In the genomic region with DNA sequence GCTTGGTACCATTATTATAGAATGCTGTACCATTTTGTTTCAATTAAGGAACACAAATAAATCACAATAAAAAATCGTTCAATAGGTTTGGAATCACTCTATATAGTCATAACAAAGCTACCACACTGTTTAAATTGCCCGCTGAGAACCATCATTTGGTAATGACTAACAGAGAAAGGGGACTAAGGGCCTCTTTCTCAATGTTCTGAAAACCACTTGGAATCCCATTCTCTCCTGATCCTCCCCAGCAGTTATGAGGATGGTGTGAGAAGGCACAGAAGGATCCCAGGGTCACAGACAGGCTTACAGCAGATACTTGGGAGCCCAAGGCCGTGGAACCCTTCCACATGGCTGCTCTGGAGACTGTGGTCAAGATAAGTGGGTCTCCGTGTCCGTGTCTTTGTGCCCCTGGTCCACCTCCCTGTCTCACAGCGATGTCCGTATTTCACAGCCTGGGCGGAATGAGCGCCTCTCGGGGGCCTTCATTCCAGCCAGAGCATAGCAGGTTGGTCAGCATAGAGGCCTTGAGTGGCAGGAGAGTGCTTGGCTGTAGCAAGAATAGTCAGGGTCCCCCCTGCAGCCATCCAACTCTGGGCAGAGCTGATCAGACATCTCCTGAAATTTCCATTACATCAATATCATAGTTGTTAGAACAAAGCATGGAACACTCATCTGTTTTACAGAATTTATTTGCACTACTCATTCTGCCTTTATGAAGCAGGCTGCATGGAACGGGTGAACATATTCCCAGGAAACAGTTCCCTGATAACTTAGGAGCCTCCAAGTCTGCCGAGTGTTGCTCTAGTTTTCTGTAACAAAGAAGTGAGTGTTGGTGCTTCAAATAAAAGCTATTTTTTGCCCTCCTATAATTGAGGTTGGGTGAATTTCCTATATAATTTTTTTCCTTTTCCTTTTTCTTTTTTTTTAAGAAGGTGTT, we compare ENCODE assay signal across 25 cellular contexts.
DNase-seq lines count a peak whose midpoint lies in the region; ATAC-seq and TF ChIP-seq lines count a peak whose summit lies in the region.
"Had no signal": no experiment of that assay in that cellular context is flagged by ENCODE, and none has a peak within 500 bp of the region (broad histone marks: within the 10 kb centered on the region; RNA-seq: fewer than 3 reads in every experiment).

No MANE protein-coding gene starts in this region.

- peaks cover 19% of the 10 kb centered on the region for H3F3A ChIP-seq in smooth muscle cell (ENCODE audit: low read depth)

- DNase-seq in EH (ENCODE audit: low read depth) = peak; percentile 32
- peak; percentile 66 for DNase-seq in esophagus muscularis mucosa (ENCODE audit: extremely low spot score)
- DNase-seq in left lobe of liver (ENCODE audit: low spot score) = no peak
- DNase-seq in smooth muscle cell (lab: John Stamatoyannopoulos, UW; ENCODE audit: unreplicated experiment) = no peak
- no peak for DNase-seq in CD14-positive monocyte (ENCODE audit: low spot score)
- no peak for DNase-seq in WERI-Rb-1
- DNase-seq: activated CD4-positive, alpha-beta memory T cell treated with anti-CD3 and anti-CD28 coated beads for 36 hours; activated CD4-positive, CD25-positive, alpha-beta regulatory T cell treated with anti-CD3 and anti-CD28 coated beads, Interleukin-2, amount 50 U/mL, for 72 hours; activated CD8-positive, alpha-beta memory T cell treated with anti-CD3 and anti-CD28 coated beads, Interleukin-2, amount 50 U/mL, for 4 hours; Calu3; DMS79 treated with DMSO at 0.1 percent for 48 hours; kidney; NCI-H1694; SK-N-SH; T-helper 17 cell; transverse colon had no signal

- no peaks in the 10 kb centered on the region for H3K79me2 ChIP-seq in smooth muscle cell (ENCODE audit: low read depth)

- no peak overlapping the region for H3K9ac ChIP-seq in smooth muscle cell (ENCODE audit: low read depth)
- H3K9ac ChIP-seq: SK-N-SH had no signal

- peaks cover 0 to 3% (median 0%) of the 10 kb centered on the region in 7 donors for H3K9me3 Mint-ChIP-seq in CD14-positive monocyte
- H3K9me3 Mint-ChIP-seq: activated naive CD4-positive, alpha-beta T cell treated with anti-CD3 and anti-CD28 coated beads, Interleukin-2, amount 50 U/mL, for 24 hours; activated T-helper 1 cell treated with anti-CD3 and anti-CD28 coated beads, Interleukin-12 subunit alpha, Interleukin-12 subunit beta, Interleukin-2, Interleukin-4 antibody, amounts not matched to agents 30 ng/mL and 10 ng/mL and 1 ng/mL, durations not matched to agents 14 hours and 24 hours and 36 hours; HFFc6; stimulated activated naive CD8-positive, alpha-beta T cell treated with anti-CD3 and anti-CD28 coated beads, Interleukin-15, Interleukin-2, amounts not matched to agents 100 ng/mL and 50 ng/mL, for 24 hours had no signal

- H3K27me3 ChIP-seq in esophagus muscularis mucosa (no peaks in the 10 kb centered on the region), smooth muscle cell (ENCODE audit: low read depth) (no peaks in the 10 kb centered on the region), WERI-Rb-1 (ENCODE audit: insufficient read depth, low read depth, severe bottlenecking) (peaks cover 36% of the 10 kb centered on the region)
- H3K27me3 ChIP-seq: neutrophil, transverse colon had no signal

- peak; percentile 13 for ATAC-seq in left lobe of liver
- ATAC-seq in GM18498 (IDR thresholded peaks at IDR 0.05; ENCODE audit: unreplicated experiment) = no peak
- ATAC-seq: T-helper 17 cell had no signal

- peak overlapping the region; percentile 38 for H3K4me2 ChIP-seq in smooth muscle cell
- H3K4me2 ChIP-seq: SK-N-SH had no signal

- no peaks in the 10 kb centered on the region for H3K9me3 ChIP-seq in esophagus muscularis mucosa
- H3K9me3 ChIP-seq in smooth muscle cell (replicated peaks; ENCODE audit: low read depth) = no peaks in the 10 kb centered on the region
- peaks cover 2% of the 10 kb centered on the region for H3K9me3 ChIP-seq in WERI-Rb-1 (ENCODE audit: severe bottlenecking)
- H3K9me3 ChIP-seq: neutrophil, SK-N-SH, transverse colon had no signal

- H3K36me3 Mint-ChIP-seq in CD14-positive monocyte = no peaks in the 10 kb centered on the region
- H3K36me3 Mint-ChIP-seq: activated CD4-positive, alpha-beta memory T cell treated with anti-CD3 and anti-CD28 coated beads for 36 hours; activated naive CD4-positive, alpha-beta T cell treated with anti-CD3 and anti-CD28 coated beads, Interleukin-2, amount 50 U/mL, for 24 hours had no signal

- TF ChIP-seq CTCF in esophagus muscularis mucosa (IDR thresholded peaks at IDR 0.05) (no peak), smooth muscle cell (IDR thresholded peaks at IDR 0.05; ENCODE audit: borderline replicate concordance, insufficient read depth, poor library complexity, severe bottlenecking) (no peak), CD14-positive monocyte (IDR thresholded peaks at IDR 0.05) (no peak), WERI-Rb-1 (IDR thresholded peaks at IDR 0.05; ENCODE audit: low read depth, low read length) (no peak)

- peaks cover 0 to 2% (median 0%) of the 10 kb centered on the region in 3 donors for H3K27me3 Mint-ChIP-seq in CD14-positive monocyte (ENCODE audit: low read depth in 3 of 3)
- H3K27me3 Mint-ChIP-seq: activated CD4-positive, alpha-beta memory T cell treated with anti-CD3 and anti-CD28 coated beads for 36 hours; activated naive CD4-positive, alpha-beta T cell treated with anti-CD3 and anti-CD28 coated beads, Interleukin-2, amount 50 U/mL, for 24 hours; central memory CD8-positive, alpha-beta T cell; progenitor cell of endocrine pancreas; stimulated activated naive CD8-positive, alpha-beta T cell treated with anti-CD3 and anti-CD28 coated beads, Interleukin-15, Interleukin-2, amounts not matched to agents 100 ng/mL and 50 ng/mL, for 24 hours; T-helper 17 cell had no signal

- H3K4me1 Mint-ChIP-seq in CD14-positive monocyte = no peaks in the 10 kb centered on the region
- H3K4me1 Mint-ChIP-seq: activated naive CD4-positive, alpha-beta T cell treated with anti-CD3 and anti-CD28 coated beads, Interleukin-2, amount 50 U/mL, for 24 hours; central memory CD8-positive, alpha-beta T cell; T-helper 17 cell had no signal

- H3K36me3 ChIP-seq in esophagus muscularis mucosa = no peaks in the 10 kb centered on the region
- H3K36me3 ChIP-seq in smooth muscle cell (ENCODE audit: low read depth) = no peaks in the 10 kb centered on the region
- no peaks in the 10 kb centered on the region for H3K36me3 ChIP-seq in WERI-Rb-1
- H3K36me3 ChIP-seq: neutrophil, transverse colon had no signal

- WGBS in esophagus muscularis mucosa = 90% methylated on average over 11 of the region's 12 CpGs
- WGBS in smooth muscle cell (ENCODE audit: low lambda C conversion rate) = 45% methylated on average over 12 of the region's 12 CpGs

- H3K4me3 ChIP-seq in esophagus muscularis mucosa (no peak overlapping the region), smooth muscle cell (no peak overlapping the region), WERI-Rb-1 (ENCODE audit: low read depth, low read length) (no peak overlapping the region)
- H3K4me3 ChIP-seq: skin epidermis, transverse colon had no signal

- no peak for TF ChIP-seq EP300 in esophagus muscularis mucosa (IDR thresholded peaks at IDR 0.05)

- H4K20me1 ChIP-seq in smooth muscle cell (ENCODE audit: low read depth) = no peaks in the 10 kb centered on the region

- intact Hi-C loops in esophagus muscularis mucosa (cut with DNase I) = no loop called here
- intact Hi-C loops in CD14-positive monocyte (cut with micrococcal nuclease) = no loop called here

- H3K27ac ChIP-seq in esophagus muscularis mucosa (replicated peaks in 1 of 4) = no peak overlapping the region
- peak overlapping the region; percentile 65 for H3K27ac ChIP-seq in smooth muscle cell (ENCODE audit: low read depth)
- H3K27ac ChIP-seq in WERI-Rb-1 = no peak overlapping the region
- H3K27ac ChIP-seq: neutrophil, transverse colon had no signal

- TF ChIP-seq POLR2A in esophagus muscularis mucosa (IDR thresholded peaks at IDR 0.05; ENCODE audit: low read depth) = no peak

- no peak overlapping the region for H3K27ac Mint-ChIP-seq in CD14-positive monocyte
- H3K27ac Mint-ChIP-seq: activated CD4-positive, alpha-beta memory T cell treated with anti-CD3 and anti-CD28 coated beads for 36 hours; activated naive CD4-positive, alpha-beta T cell treated with anti-CD3 and anti-CD28 coated beads, Interleukin-2, amount 50 U/mL, for 24 hours; activated T-helper 1 cell treated with anti-CD3 and anti-CD28 coated beads, Interleukin-12 subunit alpha, Interleukin-12 subunit beta, Interleukin-2, Interleukin-4 antibody, amounts not matched to agents 30 ng/mL and 10 ng/mL and 1 ng/mL, durations not matched to agents 14 hours and 24 hours and 36 hours; HFFc6; progenitor cell of endocrine pancreas; stimulated activated naive CD8-positive, alpha-beta T cell treated with anti-CD3 and anti-CD28 coated beads, Interleukin-15, Interleukin-2, amounts not matched to agents 100 ng/mL and 50 ng/mL, for 24 hours; T-helper 17 cell had no signal

- H2AFZ ChIP-seq in smooth muscle cell (ENCODE audit: low read depth) = peak overlapping the region; percentile 17

- no peak overlapping the region for H3K4me3 Mint-ChIP-seq in CD14-positive monocyte
- H3K4me3 Mint-ChIP-seq: activated CD4-positive, alpha-beta memory T cell treated with anti-CD3 and anti-CD28 coated beads for 36 hours; activated naive CD4-positive, alpha-beta T cell treated with anti-CD3 and anti-CD28 coated beads, Interleukin-2, amount 50 U/mL, for 24 hours; activated T-helper 1 cell treated with anti-CD3 and anti-CD28 coated beads, Interleukin-12 subunit alpha, Interleukin-12 subunit beta, Interleukin-2, Interleukin-4 antibody, amounts not matched to agents 30 ng/mL and 10 ng/mL and 1 ng/mL, durations not matched to agents 14 hours and 24 hours and 36 hours; central memory CD8-positive, alpha-beta T cell; HFFc6; stimulated activated naive CD8-positive, alpha-beta T cell treated with anti-CD3 and anti-CD28 coated beads, Interleukin-15, Interleukin-2, amounts not matched to agents 100 ng/mL and 50 ng/mL, for 24 hours; T-helper 17 cell had no signal

- peaks cover 0 to 8% (median 0%) of the 10 kb centered on the region in 4 donors for H3K4me1 ChIP-seq in esophagus muscularis mucosa
- H3K4me1 ChIP-seq in smooth muscle cell (ENCODE audit: low read depth) = peaks cover 17% of the 10 kb centered on the region
- H3K4me1 ChIP-seq: transverse colon had no signal

Comparison
In these comparisons a context has a peak if more than half of its experiments do, and no peak if none do; other contexts are left out.
1. DNase-seq: peak in EH (single experiment) and esophagus muscularis mucosa (single experiment); none in left lobe of liver (single experiment), smooth muscle cell (single experiment), CD14-positive monocyte (single experiment) and WERI-Rb-1 (single experiment).